In genomic region chr6:64325093-64325492, GRCh38 we compare ENCODE assay signal across 24 cellular contexts.
"Had no signal": no experiment of that assay in that cellular context is flagged by ENCODE, and none has a peak within 500 bp of the region (broad histone marks: within the 10 kb centered on the region; RNA-seq: fewer than 3 reads in every experiment).

No MANE protein-coding gene starts in this region.

- H3K79me2 ChIP-seq: hepatocyte had no signal

- ATAC-seq: naive thymus-derived CD8-positive, alpha-beta T cell; pancreas; right cardiac atrium; sciatic nerve; stimulated activated effector memory CD8-positive, alpha-beta T cell treated with anti-CD3 and anti-CD28 coated beads, Interleukin-12 subunit alpha, Interleukin-12 subunit beta, amount 100 ng/mL, for 72 hours; upper lobe of right lung had no signal

- H3K4me2 ChIP-seq: hepatocyte had no signal

- H3K36me3 ChIP-seq: left ventricle myocardium inferior, pancreas, prostate gland, suprapubic skin, thoracic aorta, tibial artery, upper lobe of right lung had no signal

- H3K9me3 ChIP-seq: pancreas, prostate gland, suprapubic skin, thoracic aorta, tibial artery, upper lobe of right lung had no signal

- DNase-seq: islet precursor cell; left ventricle myocardium inferior; naive thymus-derived CD8-positive, alpha-beta T cell; nucleus accumbens; pancreas; posterior cingulate gyrus; retina; right cardiac atrium; stimulated activated CD4-positive, alpha-beta T cell treated with anti-CD3 and anti-CD28 coated beads, Interleukin-12 subunit alpha, Interleukin-12 subunit beta, amount 100 ng/mL, for 4 hours; stimulated activated CD4-positive, alpha-beta T cell treated with anti-CD3 and anti-CD28 coated beads, Interleukin-15, amount 100 ng/mL, for 24 hours; stimulated activated CD4-positive, alpha-beta T cell treated with anti-CD3 and anti-CD28 coated beads, Interleukin-2, amount 100 ng/mL, for 24 hours; stimulated activated CD4-positive, alpha-beta T cell treated with anti-CD3 and anti-CD28 coated beads, Interleukin-4, amount 100 ng/mL, for 1 hour; stimulated activated naive CD4-positive, alpha-beta T cell; tibial artery; trophoblast cell; upper lobe of right lung had no signal

- H2AFZ ChIP-seq: hepatocyte had no signal

- H3K27ac ChIP-seq: hepatocyte, left ventricle myocardium inferior, pancreas, prostate gland, skin epidermis, suprapubic skin, thoracic aorta, tibial artery, upper lobe of right lung had no signal

- H3K4me3 ChIP-seq: hepatocyte, left ventricle myocardium inferior, lung, pancreas, prostate gland, skin epidermis, suprapubic skin, thoracic aorta, tibial artery, upper lobe of right lung had no signal

- H3K27me3 ChIP-seq: hepatocyte, suprapubic skin, tibial artery, upper lobe of right lung had no signal

- H3K4me1 ChIP-seq: left ventricle myocardium inferior, pancreas, prostate gland, suprapubic skin, tibial artery, upper lobe of right lung had no signal
